Comparison of ENCODE assay signal across 25 cellular contexts in the genomic region with DNA sequence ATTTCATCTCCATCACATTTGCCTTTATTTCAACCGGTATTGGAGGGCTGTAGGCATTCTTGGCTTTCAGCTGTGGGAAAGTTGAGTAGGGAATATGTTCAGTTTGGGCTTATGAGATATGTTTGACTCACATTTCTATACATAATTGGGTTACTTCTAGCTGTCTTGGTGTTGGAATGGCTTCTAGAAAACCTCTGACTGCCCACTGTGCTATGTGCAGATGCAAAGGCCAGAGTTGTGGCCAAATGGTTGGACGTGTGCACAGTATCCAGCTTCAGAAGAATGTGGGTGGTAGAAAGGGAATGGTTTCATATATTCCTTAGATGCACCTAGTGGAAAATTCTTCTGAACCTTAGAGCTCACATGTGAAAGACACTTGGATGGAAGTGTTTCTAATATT.
"Had no signal": no experiment of that assay in that cellular context is flagged by ENCODE, and none has a peak within 500 bp of the region (broad histone marks: within the 10 kb centered on the region; RNA-seq: fewer than 3 reads in every experiment).

No MANE protein-coding gene starts in this region.

- H3K27ac ChIP-seq: body of pancreas, colonic mucosa, epithelial cell of prostate, heart left ventricle had no signal

- H3K27me3 Mint-ChIP-seq: activated naive CD8-positive, alpha-beta T cell; activated T-helper 17 cell treated with anti-CD3 and anti-CD28 coated beads, Interleukin-2, amount 50 U/mL, for 72 hours had no signal

- H3K9me3 Mint-ChIP-seq: activated CD4-positive, alpha-beta memory T cell treated with anti-CD3 and anti-CD28 coated beads, Interleukin-2, amount 10 ng/mL, durations not matched to agents 7 days and 5 days; activated CD4-positive, alpha-beta T cell treated with anti-CD3 and anti-CD28 coated beads, Interleukin-2, amount 10 ng/mL, durations not matched to agents 7 days and 5 days; activated T-cell treated with anti-CD3 and anti-CD28 coated beads, Interleukin-2, amount 50 U/mL, for 24 hours; activated T-cell treated with anti-CD3 and anti-CD28 coated beads, Interleukin-2, amount 50 U/mL, for 72 hours; activated T-helper 17 cell treated with anti-CD3 and anti-CD28 coated beads, Interleukin-2, amount 50 U/mL, for 72 hours had no signal

- ATAC-seq: activated T-cell treated with anti-CD3 and anti-CD28 coated beads, Interleukin-2, amount 50 U/mL, for 72 hours; activated T-helper 17 cell treated with anti-CD3 and anti-CD28 coated beads, Interleukin-2, amount 50 U/mL, for 72 hours; body of pancreas; heart left ventricle had no signal

- H3K27me3 ChIP-seq: body of pancreas, colonic mucosa, heart left ventricle had no signal

- H3K36me3 ChIP-seq: colonic mucosa, heart left ventricle had no signal

- H3K4me3 ChIP-seq: body of pancreas, colonic mucosa, heart left ventricle had no signal

- DNase-seq: activated CD4-positive, alpha-beta memory T cell treated with anti-CD3 and anti-CD28 coated beads, Interleukin-2, amount 10 ng/mL, durations not matched to agents 7 days and 5 days; activated CD4-positive, alpha-beta T cell treated with anti-CD3 and anti-CD28 coated beads for 4 hours; activated CD4-positive, alpha-beta T cell treated with anti-CD3 and anti-CD28 coated beads, Interleukin-2, amount 10 ng/mL, durations not matched to agents 7 days and 5 days; activated CD4-positive, alpha-beta T cell treated with anti-CD3 and anti-CD28 coated beads, Interleukin-2, amount 50 U/mL, for 4 hours; activated CD4-positive, CD25-positive, alpha-beta regulatory T cell; activated CD4-positive, CD25-positive, alpha-beta regulatory T cell treated with anti-CD3 and anti-CD28 coated beads, Interleukin-2, amount 50 U/mL, for 72 hours; activated CD8-positive, alpha-beta memory T cell treated with anti-CD3 and anti-CD28 coated beads, Interleukin-2, amount 50 U/mL, for 48 hours; activated effector memory CD4-positive, alpha-beta T cell treated with Interleukin-2 at 50 U/mL for 16 hours; activated gamma-delta T cell treated with Interleukin-2 at 50 U/mL for 16 hours; activated naive CD4-positive, alpha-beta T cell treated with anti-CD3 and anti-CD28 coated beads, Interleukin-2, amount 50 U/mL, for 16 hours; activated naive CD4-positive, alpha-beta T cell treated with Interleukin-2 at 50 U/mL for 16 hours; activated T-cell treated with anti-CD3 and anti-CD28 coated beads for 4 hours; activated T-cell treated with anti-CD3 and anti-CD28 coated beads, Interleukin-2, amount 50 U/mL, for 24 hours; activated T-cell treated with anti-CD3 and anti-CD28 coated beads, Interleukin-2, amount 50 U/mL, for 72 hours; amygdala; aorta; body of pancreas; colonic mucosa; effector CD8-positive, alpha-beta T cell; glutamatergic neuron; heart left ventricle; T-helper 2 cell had no signal

- H3K9me3 ChIP-seq: body of pancreas, colonic mucosa had no signal

- H3K4me1 Mint-ChIP-seq: activated CD4-positive, alpha-beta memory T cell treated with anti-CD3 and anti-CD28 coated beads, Interleukin-2, amount 10 ng/mL, durations not matched to agents 7 days and 5 days; activated CD4-positive, alpha-beta T cell treated with anti-CD3 and anti-CD28 coated beads, Interleukin-2, amount 10 ng/mL, durations not matched to agents 7 days and 5 days; activated T-helper 17 cell treated with anti-CD3 and anti-CD28 coated beads, Interleukin-2, amount 50 U/mL, for 72 hours had no signal

- H3K36me3 Mint-ChIP-seq: activated naive CD8-positive, alpha-beta T cell had no signal

- H3K27ac Mint-ChIP-seq: activated CD4-positive, alpha-beta memory T cell treated with anti-CD3 and anti-CD28 coated beads, Interleukin-2, amount 10 ng/mL, durations not matched to agents 7 days and 5 days; activated CD4-positive, alpha-beta T cell treated with anti-CD3 and anti-CD28 coated beads, Interleukin-2, amount 10 ng/mL, durations not matched to agents 7 days and 5 days; activated naive CD8-positive, alpha-beta T cell; activated T-cell treated with anti-CD3 and anti-CD28 coated beads, Interleukin-2, amount 50 U/mL, for 24 hours; activated T-cell treated with anti-CD3 and anti-CD28 coated beads, Interleukin-2, amount 50 U/mL, for 72 hours; activated T-helper 17 cell treated with anti-CD3 and anti-CD28 coated beads, Interleukin-2, amount 50 U/mL, for 72 hours had no signal

- H3K4me3 Mint-ChIP-seq: activated CD4-positive, alpha-beta memory T cell treated with anti-CD3 and anti-CD28 coated beads, Interleukin-2, amount 10 ng/mL, durations not matched to agents 7 days and 5 days; activated CD4-positive, alpha-beta T cell treated with anti-CD3 and anti-CD28 coated beads, Interleukin-2, amount 10 ng/mL, durations not matched to agents 7 days and 5 days; activated naive CD8-positive, alpha-beta T cell; activated T-cell treated with anti-CD3 and anti-CD28 coated beads, Interleukin-2, amount 50 U/mL, for 24 hours; activated T-cell treated with anti-CD3 and anti-CD28 coated beads, Interleukin-2, amount 50 U/mL, for 72 hours; activated T-helper 17 cell treated with anti-CD3 and anti-CD28 coated beads, Interleukin-2, amount 50 U/mL, for 72 hours had no signal

- H3K4me1 ChIP-seq: body of pancreas, colonic mucosa, heart left ventricle had no signal
